24 cellular contexts compared by ENCODE assay signal in genomic region chr11:119118227-119118626, GRCh38.
"Had no signal": no experiment of that assay in that cellular context is flagged by ENCODE, and none has a peak within 500 bp of the region (broad histone marks: within the 10 kb centered on the region; RNA-seq: fewer than 3 reads in every experiment).

No MANE protein-coding gene starts in this region.

- H3K4me2 ChIP-seq: SK-N-SH had no signal

- FAIRE-seq: RCC 7860 had no signal

- H3K9ac ChIP-seq: SK-N-SH had no signal

- H3K27me3 ChIP-seq: MG63 had no signal

- H3K4me3 ChIP-seq: MG63 had no signal

- H3K27ac ChIP-seq: HL-60 had no signal

- DNase-seq: Karpas-422, KG1, MG63, NCI-H1092, NCI-H1105 treated with DMSO at 0.1 percent for 48 hours, NCI-H1417 treated with DMSO at 0.1 percent for 48 hours, NCI-H146, NCI-H1694 treated with DMSO at 0.1 percent for 48 hours, NCI-H1930, NCI-H2081, NCI-H2107, NCI-H2227 treated with DMSO at 0.1 percent for 48 hours, NCI-H446, NCI-H510A, NCI-H524 treated with DMSO at 0.1 percent for 48 hours, NCI-H69, NCI-H774, Right ventricle myocardium superior, RPMI8226, SIG-M5, SK-N-SH, SW 1271 had no signal

- H3K9me3 ChIP-seq: MG63, SK-N-SH had no signal
